In genomic region chr6:150813993-150814359, GRCh38 we compare ENCODE assay signal across 8 cellular contexts.
DNase-seq lines count a peak whose midpoint lies in the region; ATAC-seq and TF ChIP-seq lines count a peak whose summit lies in the region.

No MANE protein-coding gene starts in this region.

- H3K36me3 Mint-ChIP-seq in T-helper 1 cell treated with Interleukin-12 subunit alpha and Interleukin-12 subunit beta and Interleukin-4 antibody, amounts not matched to agents 30 μg/mL and 1 μg/mL, for 36 hours (ENCODE audit: low read depth), result no peaks in the 10 kb centered on the region
- peaks cover 64% of the 10 kb centered on the region for H3K36me3 Mint-ChIP-seq in nephron (ENCODE audit: low read depth)

- H3K4me1 Mint-ChIP-seq in T-helper 1 cell treated with Interleukin-12 subunit alpha and Interleukin-12 subunit beta and Interleukin-4 antibody, amounts not matched to agents 30 μg/mL and 1 μg/mL, for 36 hours (ENCODE audit: low read depth), result peaks cover 6% of the 10 kb centered on the region
- peaks cover 41% of the 10 kb centered on the region for H3K4me1 Mint-ChIP-seq in nephron

- no peak for TF ChIP-seq POLR2A in erythroblast (IDR thresholded peaks at IDR 0.05; ENCODE audit: low read length)

- peak; percentile 61 for ATAC-seq in GM18858 (IDR thresholded peaks at IDR 0.05; ENCODE audit: unreplicated experiment)
- peak; percentile 56 for ATAC-seq in HG02763 (IDR thresholded peaks at IDR 0.05; ENCODE audit: unreplicated experiment)

- H3K27me3 Mint-ChIP-seq in T-helper 1 cell treated with Interleukin-12 subunit alpha and Interleukin-12 subunit beta and Interleukin-4 antibody, amounts not matched to agents 30 μg/mL and 1 μg/mL, for 36 hours (ENCODE audit: low read depth), result peaks cover 16% of the 10 kb centered on the region
- peaks cover 10% of the 10 kb centered on the region for H3K27me3 Mint-ChIP-seq in nephron (ENCODE audit: low read depth)

- no peak overlapping the region for H3K4me3 Mint-ChIP-seq in T-helper 1 cell treated with Interleukin-12 subunit alpha and Interleukin-12 subunit beta and Interleukin-4 antibody, amounts not matched to agents 30 μg/mL and 1 μg/mL, for 36 hours
- peak overlapping the region in 1 of 3 experiments; percentile 24 for H3K4me3 Mint-ChIP-seq in nephron

- TF ChIP-seq CTCF in nephron (IDR thresholded peaks at IDR 0.05; ENCODE audit: unreplicated experiment in 3 of 3), result no peak

- H3K27ac Mint-ChIP-seq in T-helper 1 cell treated with Interleukin-12 subunit alpha and Interleukin-12 subunit beta and Interleukin-4 antibody, amounts not matched to agents 30 μg/mL and 1 μg/mL, for 36 hours, result peak overlapping the region; percentile 80
- peak overlapping the region; percentile 76 to 92 (median 91) for H3K27ac Mint-ChIP-seq in nephron

- no peak for DNase-seq in dedifferentiated amniotic fluid mesenchymal stem cell (ENCODE audit: extremely low spot score)
- no peak for DNase-seq in NCI-H1436 (lab: John Stamatoyannopoulos, UW)
- DNase-seq in erythroblast (lab: John Stamatoyannopoulos, UW), result no peak
- no peak for DNase-seq in SHP77 (lab: John Stamatoyannopoulos, UW)

- H3K9me3 Mint-ChIP-seq in T-helper 1 cell treated with Interleukin-12 subunit alpha and Interleukin-12 subunit beta and Interleukin-4 antibody, amounts not matched to agents 30 μg/mL and 1 μg/mL, for 36 hours, result no peaks in the 10 kb centered on the region
- H3K9me3 Mint-ChIP-seq in nephron, result no peaks in the 10 kb centered on the region
